Comparison of ENCODE assay signal across 2 cellular contexts in genomic region chr1:244704107-244704506, GRCh38.
TF ChIP-seq lines count a peak whose summit lies in the region.

No MANE protein-coding gene starts in this region.

TF ChIP-seq in HEK293, 187 proteins besides CTCF, POLR2A, EP300 and RAD21:
- TF ChIP-seq, protein P1, sequence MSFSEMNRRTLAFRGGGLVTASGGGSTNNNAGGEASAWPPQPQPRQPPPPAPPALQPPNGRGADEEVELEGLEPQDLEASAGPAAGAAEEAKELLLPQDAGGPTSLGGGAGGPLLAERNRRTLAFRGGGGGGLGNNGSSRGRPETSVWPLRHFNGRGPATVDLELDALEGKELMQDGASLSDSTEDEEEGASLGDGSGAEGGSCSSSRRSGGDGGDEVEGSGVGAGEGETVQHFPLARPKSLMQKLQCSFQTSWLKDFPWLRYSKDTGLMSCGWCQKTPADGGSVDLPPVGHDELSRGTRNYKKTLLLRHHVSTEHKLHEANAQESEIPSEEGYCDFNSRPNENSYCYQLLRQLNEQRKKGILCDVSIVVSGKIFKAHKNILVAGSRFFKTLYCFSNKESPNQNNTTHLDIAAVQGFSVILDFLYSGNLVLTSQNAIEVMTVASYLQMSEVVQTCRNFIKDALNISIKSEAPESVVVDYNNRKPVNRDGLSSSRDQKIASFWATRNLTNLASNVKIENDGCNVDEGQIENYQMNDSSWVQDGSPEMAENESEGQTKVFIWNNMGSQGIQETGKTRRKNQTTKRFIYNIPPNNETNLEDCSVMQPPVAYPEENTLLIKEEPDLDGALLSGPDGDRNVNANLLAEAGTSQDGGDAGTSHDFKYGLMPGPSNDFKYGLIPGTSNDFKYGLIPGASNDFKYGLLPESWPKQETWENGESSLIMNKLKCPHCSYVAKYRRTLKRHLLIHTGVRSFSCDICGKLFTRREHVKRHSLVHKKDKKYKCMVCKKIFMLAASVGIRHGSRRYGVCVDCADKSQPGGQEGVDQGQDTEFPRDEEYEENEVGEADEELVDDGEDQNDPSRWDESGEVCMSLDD (tag by site-specific recombination; IDR thresholded peaks at IDR 0.05): no peak
- no peak for TF ChIP-seq ZNF830 (tag by site-specific recombination; IDR thresholded peaks at IDR 0.05; ENCODE audit: low read depth)
- TF ChIP-seq ZNF580 (tag by site-specific recombination; IDR thresholded peaks at IDR 0.05): no peak
- no peak for TF ChIP-seq ZNF23 (tag by site-specific recombination; IDR thresholded peaks at IDR 0.05; ENCODE audit: borderline replicate concordance)
- peak; percentile 84 for TF ChIP-seq ZNF133 (tag by site-specific recombination; IDR thresholded peaks at IDR 0.05)
- TF ChIP-seq ZNF138 (tag by site-specific recombination; IDR thresholded peaks at IDR 0.05; ENCODE audit: borderline replicate concordance): no peak
TF ChIP-seq in HEK293: peak in this region for 1.

TF ChIP-seq in K562, 482 proteins besides CTCF, POLR2A, EP300 and RAD21:
- TF ChIP-seq CBX5 (IDR thresholded peaks at IDR 0.05; ENCODE audit: borderline replicate concordance, low read depth): no peak
- TF ChIP-seq, protein P2, sequence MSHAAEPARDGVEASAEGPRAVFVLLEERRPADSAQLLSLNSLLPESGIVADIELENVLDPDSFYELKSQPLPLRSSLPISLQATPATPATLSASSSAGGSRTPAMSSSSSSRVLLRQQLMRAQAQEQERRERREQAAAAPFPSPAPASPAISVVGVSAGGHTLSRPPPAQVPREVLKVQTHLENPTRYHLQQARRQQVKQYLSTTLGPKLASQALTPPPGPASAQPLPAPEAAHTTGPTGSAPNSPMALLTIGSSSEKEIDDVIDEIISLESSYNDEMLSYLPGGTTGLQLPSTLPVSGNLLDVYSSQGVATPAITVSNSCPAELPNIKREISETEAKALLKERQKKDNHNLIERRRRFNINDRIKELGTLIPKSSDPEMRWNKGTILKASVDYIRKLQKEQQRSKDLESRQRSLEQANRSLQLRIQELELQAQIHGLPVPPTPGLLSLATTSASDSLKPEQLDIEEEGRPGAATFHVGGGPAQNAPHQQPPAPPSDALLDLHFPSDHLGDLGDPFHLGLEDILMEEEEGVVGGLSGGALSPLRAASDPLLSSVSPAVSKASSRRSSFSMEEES (CRISPR knock-in tag; IDR thresholded peaks at IDR 0.05): peak; percentile 72
